Comparison of ENCODE assay signal across 24 cellular contexts in the genomic region with DNA sequence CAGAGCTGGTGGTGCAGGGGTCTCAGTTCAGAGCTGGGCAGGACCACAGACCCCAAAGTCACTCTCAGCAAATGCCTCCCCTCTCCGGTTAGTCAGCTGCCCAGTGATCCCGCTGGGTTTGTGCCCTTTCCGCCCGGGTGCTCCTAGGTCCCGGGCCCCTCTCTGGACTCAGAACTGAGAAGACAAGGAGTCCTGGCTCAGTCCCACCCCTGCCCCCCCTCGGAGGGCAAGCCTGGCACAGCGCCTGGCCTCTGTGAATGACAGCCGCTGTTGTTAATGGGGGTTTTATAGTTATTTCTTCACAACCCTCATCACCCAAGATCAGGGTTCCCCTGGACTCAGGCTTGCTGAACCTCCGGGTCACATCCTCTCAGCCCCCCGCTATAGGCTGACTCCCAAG. TPM values are rescaled to one million over a fixed set of nuclear protein-coding genes. Genes with fewer than 3 reads are reported as not detected.
DNase-seq lines count a peak whose midpoint lies in the region; ATAC-seq, FAIRE-seq and TF ChIP-seq lines count a peak whose summit lies in the region.
"Had no signal": no experiment of that assay in that cellular context is flagged by ENCODE, and none has a peak within 500 bp of the region (broad histone marks: within the 10 kb centered on the region; RNA-seq: fewer than 3 reads in every experiment).

No MANE protein-coding gene starts in this region.

- H3K23ac ChIP-seq in neuronal stem cell (ENCODE audit: low read depth, low read length, poor library complexity), result no peak overlapping the region

- peak overlapping the region; percentile 75 for H3K14ac ChIP-seq in neuronal stem cell (ENCODE audit: low read length)

- peak overlapping the region; percentile 63 for H2BK12ac ChIP-seq in neuronal stem cell (ENCODE audit: low read length)

- intact Hi-C loops in kidney (cut with DNase I), result no loop called here

- DNase-seq in LHCN-M2 (ENCODE audit: low read depth), result peak; percentile 31
- no peak for DNase-seq in kidney
- DNase-seq in neuronal stem cell (ENCODE audit: low spot score), result no peak
- DNase-seq in nephron progenitor cell, result no peak
- no peak for DNase-seq in type B pancreatic cell (ENCODE audit: extremely low spot score, unreplicated experiment)
- DNase-seq: Calu3, DMS153, DND-41, GM23248, H9, KG1, NCI-H1048, NCI-H1694, NCI-H2029 treated with DMSO at 0.1 percent for 48 hours, NCI-H2227 treated with DMSO at 0.1 percent for 48 hours, NCI-H526 treated with DMSO at 0.1 percent for 48 hours, SIG-M5 had no signal

- peak overlapping the region; percentile 20 for H2AK5ac ChIP-seq in neuronal stem cell (ENCODE audit: low read depth, low read length)

- H3K27ac Mint-ChIP-seq in nephron progenitor cell, result no peak overlapping the region
- no peak overlapping the region for H3K27ac Mint-ChIP-seq in type B pancreatic cell
- H3K27ac Mint-ChIP-seq: B cell, H9 had no signal

- peak overlapping the region; percentile 76 for H3K18ac ChIP-seq in neuronal stem cell (ENCODE audit: low read length)

- peak overlapping the region; percentile 63 for H2BK5ac ChIP-seq in neuronal stem cell (ENCODE audit: low read length)

- no peaks in the 10 kb centered on the region for H3K9me3 ChIP-seq in BLaER1
- H3K9me3 ChIP-seq in kidney (ENCODE audit: control insufficient read depth in 1 of 2, low read length in 2 of 2), result no peaks in the 10 kb centered on the region
- no peaks in the 10 kb centered on the region for H3K9me3 ChIP-seq in neuronal stem cell (replicated peaks in 1 of 2; ENCODE audit: control insufficient read depth in 2 of 2, insufficient read depth in 1 of 2, low read depth in 1 of 2, low read length in 2 of 2)

- H2BK15ac ChIP-seq in neuronal stem cell (ENCODE audit: low read length), result peak overlapping the region; percentile 84

- no peaks in the 10 kb centered on the region; the same call in 1 of the 2 replicates for H4K20me1 ChIP-seq in BLaER1

- H3K4me2 ChIP-seq in BLaER1 (peak overlapping the region; percentile 100), neuronal stem cell (ENCODE audit: insufficient read depth, low read length, poor library complexity, severe bottlenecking) (no peak overlapping the region)

- H3K4me3 ChIP-seq in BLaER1 (peak overlapping the region; percentile 29; the same call in 1 of the 2 replicates), kidney (ENCODE audit: low read length in 2 of 2) (peak overlapping the region in 1 of 2 donors; percentile 46), neuronal stem cell (ENCODE audit: low read length in 2 of 2) (no peak overlapping the region)
- H3K4me3 ChIP-seq: GM23248, SK-N-MC had no signal

- peaks cover 43% of the 10 kb centered on the region for H3K27me3 Mint-ChIP-seq in nephron progenitor cell (ENCODE audit: low read depth, poor library complexity)
- peaks cover 46% of the 10 kb centered on the region for H3K27me3 Mint-ChIP-seq in type B pancreatic cell

- H3K9ac ChIP-seq in BLaER1, result peak overlapping the region; percentile 57; the same call in 1 of the 2 replicates
- H3K9ac ChIP-seq in kidney (ENCODE audit: low read length in 2 of 2), result peak overlapping the region in 1 of 2 donors; percentile 77
- H3K9ac ChIP-seq in neuronal stem cell (ENCODE audit: low read depth, low read length, poor library complexity), result no peak overlapping the region
- H3K9ac ChIP-seq: GM23248 had no signal

- H4K8ac ChIP-seq in neuronal stem cell (ENCODE audit: low read depth, low read length), result no peak overlapping the region

- no peak overlapping the region for H4K91ac ChIP-seq in neuronal stem cell (ENCODE audit: low read depth, low read length, poor library complexity)

- H3K4me1 ChIP-seq in BLaER1 (peaks cover 99% of the 10 kb centered on the region), kidney (ENCODE audit: control insufficient read depth in 1 of 2, insufficient read depth in 1 of 2, low read depth in 1 of 2, low read length in 2 of 2) (peaks cover 3 to 17% of the 10 kb centered on the region in 2 donors), neuronal stem cell (ENCODE audit: control insufficient read depth in 2 of 2, insufficient read depth in 1 of 2, low read depth in 1 of 2, low read length in 2 of 2) (peaks cover 0 to 5% of the 10 kb centered on the region in 2 donors)

- no CpG with 5 or more reads among the region's 10 CpGs for WGBS in neuronal stem cell (ENCODE audit: extremely low coverage in 2 of 2, insufficient read length in 2 of 2, insufficient replicate concordance in 1 of 2), 2 donors

- H3K9me3 Mint-ChIP-seq in nephron progenitor cell (no peaks in the 10 kb centered on the region), type B pancreatic cell (no peaks in the 10 kb centered on the region)
- H3K9me3 Mint-ChIP-seq: H9 had no signal

- H3K4ac ChIP-seq in neuronal stem cell (ENCODE audit: low read length), result no peak overlapping the region

- TF ChIP-seq CTCF in kidney (IDR thresholded peaks at IDR 0.05; ENCODE audit: borderline replicate concordance, extremely low read depth, insufficient read depth) (no peak), nephron progenitor cell (IDR thresholded peaks at IDR 0.05) (no peak), type B pancreatic cell (conservative IDR thresholded peaks at IDR 0.05) (no peak)

- H3K27me3 ChIP-seq in BLaER1 (no peaks in the 10 kb centered on the region), neuronal stem cell (ENCODE audit: control insufficient read depth in 3 of 3, insufficient read depth in 3 of 3, low read depth in 1 of 3, low read length in 3 of 3) (peaks cover 0 to 75% (median 0%) of the 10 kb centered on the region in 3 experiments)

- H3K36me3 ChIP-seq in BLaER1, result no peaks in the 10 kb centered on the region
- no peaks in the 10 kb centered on the region for H3K36me3 ChIP-seq in kidney (ENCODE audit: control insufficient read depth in 1 of 2, insufficient read depth in 2 of 2, low read length in 2 of 2)
- H3K36me3 ChIP-seq in neuronal stem cell (replicated peaks in 1 of 2; ENCODE audit: control insufficient read depth in 2 of 2, insufficient read depth in 2 of 2, low read length in 2 of 2), result no peaks in the 10 kb centered on the region

- no peak overlapping the region for H2AFZ ChIP-seq in neuronal stem cell (ENCODE audit: low read length)
- H2AFZ ChIP-seq: GM23248 had no signal

- peaks cover 54% of the 10 kb centered on the region for H3K4me1 Mint-ChIP-seq in nephron progenitor cell
- peaks cover 8% of the 10 kb centered on the region for H3K4me1 Mint-ChIP-seq in type B pancreatic cell (ENCODE audit: unreplicated experiment)

- ATAC-seq in GM21737 (IDR thresholded peaks at IDR 0.05; ENCODE audit: unreplicated experiment), result no peak

- H3K36me3 Mint-ChIP-seq in nephron progenitor cell (ENCODE audit: low read depth) (no peaks in the 10 kb centered on the region), type B pancreatic cell (no peaks in the 10 kb centered on the region)

- FAIRE-seq in kidney (lab: Jason Lieb, UNC), result no peak
- FAIRE-seq: GM12892, HTR-8/SVneo had no signal

- H3K27ac ChIP-seq in BLaER1 (peak overlapping the region; percentile 72), kidney (ENCODE audit: low read depth in 2 of 2, low read length in 2 of 2) (peak overlapping the region; percentile 71 to 72), neuronal stem cell (replicated peaks; ENCODE audit: low read length) (no peak overlapping the region)
- H3K27ac ChIP-seq: 22Rv1, GM23248, SK-N-MC had no signal

- H2BK120ac ChIP-seq in neuronal stem cell (ENCODE audit: low read depth, low read length), result no peak overlapping the region

- no peak overlapping the region for H3K4me3 Mint-ChIP-seq in nephron progenitor cell
- H3K4me3 Mint-ChIP-seq in type B pancreatic cell, result no peak overlapping the region
- H3K4me3 Mint-ChIP-seq: B cell, H9 had no signal

- H3K79me1 ChIP-seq in neuronal stem cell (ENCODE audit: low read depth, low read length), result no peaks in the 10 kb centered on the region

RNA-seq across cellular contexts. Expression of a gene that starts 47.6 kb away (rescaled TPM):
- total RNA-seq in LHCN-M2 (2014; rRNA removed) (0.17 and 0.32 TPM in 2 replicates), kidney (4.6 TPM), type B pancreatic cell (ENCODE audit: low replicate concordance) (0.53 and 1.3 TPM in 2 replicates)
- polyA plus RNA-seq in LHCN-M2 (2012), result 0.53 TPM
- polyA plus RNA-seq in kidney (ENCODE audit: insufficient read depth, low read depth, low replicate concordance), result 0.19 TPM
- 0.78 TPM for polyA plus RNA-seq in neuronal stem cell (2013, experiment 1 of 2)
- 0.86 TPM for polyA plus RNA-seq in neuronal stem cell (2013, experiment 2 of 2)
